In the genomic region with DNA sequence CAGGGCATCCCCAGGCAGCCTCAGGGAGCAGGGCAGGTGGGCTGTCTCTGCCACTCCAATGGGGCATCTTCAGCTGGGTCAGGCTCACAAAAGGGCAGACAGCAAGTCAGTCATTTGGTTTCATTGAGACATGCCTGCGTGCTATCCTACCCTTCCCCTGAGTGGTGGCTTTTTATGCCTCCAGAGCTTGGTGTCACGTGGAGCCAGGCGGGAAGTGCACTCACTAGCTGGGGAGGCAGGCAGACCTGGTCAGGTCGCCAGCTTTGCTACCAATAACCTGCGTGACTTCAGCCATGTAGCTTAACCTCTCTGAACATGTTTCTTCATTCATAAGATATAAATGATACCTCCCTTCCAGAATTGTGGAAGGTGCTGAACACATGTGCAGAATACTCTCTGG, we compare ENCODE assay signal across 24 cellular contexts.
A peak's percentile ranks its signal among the peaks of the same experiment; 100 is the strongest.
DNase-seq lines count a peak whose midpoint lies in the region; ATAC-seq, FAIRE-seq and TF ChIP-seq lines count a peak whose summit lies in the region.
"Had no signal": no experiment of that assay in that cellular context is flagged by ENCODE, and none has a peak within 500 bp of the region (broad histone marks: within the 10 kb centered on the region; RNA-seq: fewer than 3 reads in every experiment).

No MANE protein-coding gene starts in this region.

- no peak overlapping the region for H2BK120ac ChIP-seq in trophoblast cell (ENCODE audit: insufficient read depth, low read length, poor library complexity)

- FAIRE-seq in GM12878 (lab: Jason Lieb, UNC) (no peak), pancreas (lab: Jason Lieb, UNC) (no peak)
- FAIRE-seq: A204.1, GM12891, HTR-8/SVneo had no signal

- H3F3A ChIP-seq in smooth muscle cell (ENCODE audit: low read depth), result peaks cover 8% of the 10 kb centered on the region

- TF ChIP-seq CTCF in GM12878 (IDR thresholded peaks at IDR 0.05 in 2 of 3, conservative IDR thresholded peaks at IDR 0.05 in 1 of 3; ENCODE audit: control insufficient read depth in 2 of 3, extremely low read depth in 1 of 3, insufficient read depth in 1 of 3, low read depth in 3 of 3, low read length in 3 of 3), result no peak
- TF ChIP-seq CTCF in smooth muscle cell (IDR thresholded peaks at IDR 0.05; ENCODE audit: borderline replicate concordance, insufficient read depth, poor library complexity, severe bottlenecking), result no peak
- no peak for TF ChIP-seq CTCF in pancreas (IDR thresholded peaks at IDR 0.05)

- H2BK12ac ChIP-seq in trophoblast cell (ENCODE audit: low read length), result peak overlapping the region; percentile 39

- intact Hi-C loops in GM12878 (cut with micrococcal nuclease; ENCODE audit: unreplicated experiment), result no loop called here
- intact Hi-C loops in pancreas (cut with DNase I), result loop anchor here in 2 of 3 donors (10.0 kb wide), 3 partner anchors 411 to 1071 kb away; a partner anchor contains a TSS

- RAD21 ChIA-PET in GM12878 (lab: Charles Lee; ENCODE audit: unreplicated experiment), result interaction anchor here (0.9 to 1.2 kb wide), 4 partner anchors 16 to 416 kb away, joined by 3 to 5 read pairs (median 4); no protein-coding TSS in a partner anchor

- no peak for TF ChIP-seq RAD21 in GM12878 (IDR thresholded peaks at IDR 0.05; ENCODE audit: insufficient read depth, low read depth, low read length)

- SMC1A ChIA-PET in GM12878 (lab: Charles Lee; ENCODE audit: uncharacterized antibody, unreplicated experiment), result interaction anchor here (0.8 to 1.7 kb wide), 9 partner anchors 8 to 192 kb away, joined by 3 to 6 read pairs (median 3); no protein-coding TSS in a partner anchor

- peaks cover 13% of the 10 kb centered on the region for H3K79me1 ChIP-seq in trophoblast cell (ENCODE audit: low read length)

- H2AFZ ChIP-seq in Karpas-422 (ENCODE audit: low read length) (no peak overlapping the region), GM12878 (ENCODE audit: control insufficient read depth, low read depth, low read length) (no peak overlapping the region), trophoblast cell (ENCODE audit: insufficient read depth, low read length, poor library complexity) (no peak overlapping the region), smooth muscle cell (ENCODE audit: low read depth) (no peak overlapping the region)
- H2AFZ ChIP-seq: GM23338 had no signal

- H3K9ac ChIP-seq in Karpas-422 (ENCODE audit: low read length) (no peak overlapping the region), NT2/D1 (ENCODE audit: insufficient read length, low read depth) (peak overlapping the region; percentile 26), GM12878 (ENCODE audit: control insufficient read depth, insufficient read depth, low read length) (no peak overlapping the region), trophoblast cell (ENCODE audit: low read length) (no peak overlapping the region), smooth muscle cell (ENCODE audit: low read depth) (no peak overlapping the region)

- WGBS in GM12878 (ENCODE audit: insufficient coverage, insufficient replicate concordance, low lambda C conversion rate, missing lambda C conversion rate), result 34% methylated on average over 5 of the region's 5 CpGs
- no CpG with 5 or more reads among the region's 5 CpGs for WGBS in trophoblast cell (ENCODE audit: extremely low coverage, insufficient coverage, insufficient read length)
- WGBS in smooth muscle cell (ENCODE audit: low lambda C conversion rate), result 92% methylated on average over 5 of the region's 5 CpGs
- 84 to 88% methylated on average over 5 of the region's 5 CpGs for WGBS in pancreas, 2 donors

- H3K4me1 ChIP-seq in Karpas-422 (ENCODE audit: low read length) (peaks cover 16% of the 10 kb centered on the region), NT2/D1 (ENCODE audit: insufficient read depth, insufficient read length) (peaks cover 10% of the 10 kb centered on the region), GM12878 (ENCODE audit: control insufficient read depth, insufficient read depth, low read length) (peaks cover 5% of the 10 kb centered on the region), trophoblast cell (ENCODE audit: control insufficient read depth in 1 of 2, insufficient read depth in 2 of 2, low read length in 2 of 2) (peaks cover 7 to 13% of the 10 kb centered on the region in 2 experiments), smooth muscle cell (ENCODE audit: low read depth) (peaks cover 14% of the 10 kb centered on the region), pancreas (peaks cover 0 to 9% (median 0%) of the 10 kb centered on the region in 3 donors)

- no peaks in the 10 kb centered on the region; the same call in 1 of the 2 replicates for H3K9me3 ChIP-seq in Karpas-422 (ENCODE audit: low read length)
- H3K9me3 ChIP-seq in NT2/D1 (ENCODE audit: insufficient read depth, low read length), result peaks cover 13% of the 10 kb centered on the region; the same call in 1 of the 2 replicates
- peaks cover 2% of the 10 kb centered on the region; the same call in 2 of the 3 replicates for H3K9me3 ChIP-seq in GM12878 (replicated peaks; ENCODE audit: control insufficient read depth, insufficient read depth, low read length)
- no peaks in the 10 kb centered on the region for H3K9me3 ChIP-seq in trophoblast cell (ENCODE audit: insufficient read depth, low read depth, low read length)
- H3K9me3 ChIP-seq in smooth muscle cell (replicated peaks; ENCODE audit: low read depth), result no peaks in the 10 kb centered on the region
- H3K9me3 ChIP-seq in pancreas, result no peaks in the 10 kb centered on the region
- H3K9me3 ChIP-seq: BE2C had no signal

- TF ChIP-seq POLR2A in GM12878 (IDR thresholded peaks at IDR 0.05; ENCODE audit: low read depth, low read length), result no peak

- CTCF ChIA-PET in GM12878 (lab: Yijun Ruan, JAX), result interaction anchor here (0.7 to 1.5 kb wide), 4 partner anchors 14 to 1769 kb away, joined by 3 to 4 read pairs (median 3); a partner anchor contains a TSS

- POLR2A ChIA-PET in GM12878 (lab: Charles Lee), result interaction anchor here (0.5 to 2.1 kb wide), 4 partner anchors 11 to 827 kb away, joined by 3 to 9 read pairs (median 4); no protein-coding TSS in a partner anchor

- no peak overlapping the region for H4K12ac ChIP-seq in trophoblast cell (ENCODE audit: low read depth, low read length)

- H3K27ac ChIP-seq in Karpas-422 (ENCODE audit: low read length), result no peak overlapping the region
- H3K27ac ChIP-seq in GM12878 (ENCODE audit: control insufficient read depth, insufficient read depth), result no peak overlapping the region
- no peak overlapping the region for H3K27ac ChIP-seq in trophoblast cell (ENCODE audit: low read depth, low read length)
- H3K27ac ChIP-seq in smooth muscle cell (ENCODE audit: low read depth), result no peak overlapping the region
- no peak overlapping the region for H3K27ac ChIP-seq in pancreas

- no peak overlapping the region for H3K4ac ChIP-seq in trophoblast cell (ENCODE audit: low read depth, low read length)

- no peak overlapping the region for H3K14ac ChIP-seq in trophoblast cell (ENCODE audit: low read length)

- no peak overlapping the region for H2BK5ac ChIP-seq in trophoblast cell (ENCODE audit: low read depth, low read length, poor library complexity)

- no peak for TF ChIP-seq EP300 in GM12878 (IDR thresholded peaks at IDR 0.05; ENCODE audit: borderline replicate concordance in 1 of 2, control insufficient read depth in 1 of 2, low read depth in 2 of 2, low read length in 2 of 2)

- H4K91ac ChIP-seq in trophoblast cell (ENCODE audit: low read depth, low read length), result no peak overlapping the region

- no peak overlapping the region for H3K23ac ChIP-seq in trophoblast cell (ENCODE audit: low read length)

- no peaks in the 10 kb centered on the region for H4K20me1 ChIP-seq in Karpas-422 (ENCODE audit: insufficient read depth, low read depth, low read length)
- H4K20me1 ChIP-seq in GM12878 (ENCODE audit: control insufficient read depth, insufficient read depth), result no peaks in the 10 kb centered on the region
- peaks cover 81% of the 10 kb centered on the region for H4K20me1 ChIP-seq in smooth muscle cell (ENCODE audit: low read depth)

- H2AK5ac ChIP-seq in trophoblast cell (ENCODE audit: low read length), result peak overlapping the region; percentile 39

- no peak overlapping the region for H3K4me2 ChIP-seq in Karpas-422 (ENCODE audit: low read depth, low read length, poor library complexity, severe bottlenecking)
- no peak overlapping the region for H3K4me2 ChIP-seq in GM12878 (ENCODE audit: control insufficient read depth, insufficient read depth)
- no peak overlapping the region for H3K4me2 ChIP-seq in trophoblast cell (ENCODE audit: low read length)
- no peak overlapping the region for H3K4me2 ChIP-seq in smooth muscle cell
- H3K4me2 ChIP-seq: GM23338 had no signal

- in situ Hi-C loops in GM12878 (cut with MboI), result loop anchor here (5.0 to 25.0 kb wide), 4 partner anchors 923 to 1898 kb away; no protein-coding TSS in a partner anchor

- BruUV-seq in GM12878 (replicated peaks; lab: Mats Ljungman, UMichigan), result no TSS peak

- H3K4me3 ChIP-seq in Karpas-422 (ENCODE audit: low read length) (no peak overlapping the region), NT2/D1 (ENCODE audit: insufficient read length, low read depth) (no peak overlapping the region), GM12878 (no peak overlapping the region), trophoblast cell (ENCODE audit: low read depth, low read length) (no peak overlapping the region), smooth muscle cell (no peak overlapping the region), pancreas (no peak overlapping the region)
- H3K4me3 ChIP-seq: GM23338 had no signal

- no peak for ATAC-seq in GM12878
- ATAC-seq in pancreas, result no peak
- ATAC-seq: GM23338, HCT116 had no signal

- peaks cover 7% of the 10 kb centered on the region; the same call in 1 of the 2 replicates for H3K27me3 ChIP-seq in Karpas-422 (ENCODE audit: low read length)
- H3K27me3 ChIP-seq in NT2/D1 (ENCODE audit: insufficient read depth, insufficient read length), result no peaks in the 10 kb centered on the region
- H3K27me3 ChIP-seq in GM12878 (replicated peaks in 1 of 2; ENCODE audit: control insufficient read depth in 2 of 2, insufficient read depth in 2 of 2, low read length in 1 of 2), result no peaks in the 10 kb centered on the region
- no peaks in the 10 kb centered on the region for H3K27me3 ChIP-seq in trophoblast cell (ENCODE audit: insufficient read depth, low read length)
- H3K27me3 ChIP-seq in smooth muscle cell (ENCODE audit: low read depth), result no peaks in the 10 kb centered on the region
- H3K27me3 ChIP-seq in pancreas, result no peaks in the 10 kb centered on the region
- H3K27me3 ChIP-seq: BE2C had no signal

- H3K79me2 ChIP-seq in Karpas-422 (ENCODE audit: low read length), result no peaks in the 10 kb centered on the region
- H3K79me2 ChIP-seq in GM12878 (ENCODE audit: control insufficient read depth, insufficient read depth, low read length), result no peaks in the 10 kb centered on the region
- no peaks in the 10 kb centered on the region for H3K79me2 ChIP-seq in trophoblast cell (ENCODE audit: control insufficient read depth, insufficient read depth, low read length, poor library complexity)
- peaks cover 37% of the 10 kb centered on the region for H3K79me2 ChIP-seq in smooth muscle cell (ENCODE audit: low read depth)

- DNase-seq in Karpas-422 (peak; percentile 32), NT2/D1 (ENCODE audit: low read depth, low spot score) (no peak), GM12878 (ENCODE audit: low read depth, low spot score) (no peak), trophoblast cell (no peak), smooth muscle cell (lab: John Stamatoyannopoulos, UW; ENCODE audit: unreplicated experiment) (no peak), pancreas (no peak), NCI-H187 (lab: John Stamatoyannopoulos, UW) (no peak)
- DNase-seq: ACHN; BE2C; C1 segment of cervical spinal cord; CD4-positive, CD25-positive, alpha-beta regulatory T cell; CD8-positive, alpha-beta memory T cell; COR-L47; DMS 273 treated with DMSO at 0.1 percent for 48 hours; DMS53; DND-41; EL; H7; HFFc6 had no signal

- no peak overlapping the region for H3K18ac ChIP-seq in trophoblast cell (ENCODE audit: low read length)

- H3K36me3 ChIP-seq in Karpas-422 (ENCODE audit: insufficient read depth, low read length) (no peaks in the 10 kb centered on the region), NT2/D1 (ENCODE audit: insufficient read depth, insufficient read length, low read length) (no peaks in the 10 kb centered on the region), GM12878 (ENCODE audit: control insufficient read depth in 2 of 2, insufficient read depth in 2 of 2, low read length in 1 of 2) (no peaks in the 10 kb centered on the region), trophoblast cell (ENCODE audit: control insufficient read depth in 1 of 2, insufficient read depth in 2 of 2, low read length in 2 of 2) (no peaks in the 10 kb centered on the region), smooth muscle cell (ENCODE audit: low read depth) (no peaks in the 10 kb centered on the region), pancreas (no peaks in the 10 kb centered on the region)
- H3K36me3 ChIP-seq: BE2C had no signal

- H4K8ac ChIP-seq in trophoblast cell (ENCODE audit: low read depth, low read length), result no peak overlapping the region

- no peaks in the 10 kb centered on the region for H3K9me2 ChIP-seq in Karpas-422 (replicated peaks; ENCODE audit: insufficient read depth, low read length)
